Comparison of ENCODE assay signal across 10 cellular contexts in genomic region chr7:98930464-98930863, GRCh38. TPM values are rescaled to one million over a fixed set of nuclear protein-coding genes. Genes with fewer than 3 reads are reported as not detected.
DNase-seq lines count a peak whose midpoint lies in the region; ATAC-seq, FAIRE-seq and TF ChIP-seq lines count a peak whose summit lies in the region.
"Had no signal": no experiment of that assay in that cellular context is flagged by ENCODE, and none has a peak within 500 bp of the region (broad histone marks: within the 10 kb centered on the region; RNA-seq: fewer than 3 reads in every experiment).

No MANE protein-coding gene starts in this region.

- peak; percentile 32 for DNase-seq in left lobe of liver (ENCODE audit: low spot score)
- DNase-seq in coronary artery (ENCODE audit: low spot score), result no peak
- DNase-seq in RCC 7860 (ENCODE audit: low spot score), result no peak
- no peak for DNase-seq in NCI-H187 treated with DMSO at 0.1 percent for 48 hours (lab: John Stamatoyannopoulos, UW)
- DNase-seq: Caco-2; NCI-H146; stimulated activated CD4-positive, alpha-beta T cell treated with anti-CD3 and anti-CD28 coated beads, Interleukin-2, amount 100 ng/mL, for 48 hours had no signal

- peak; percentile 27 for ATAC-seq in GM18498 (IDR thresholded peaks at IDR 0.05; ENCODE audit: unreplicated experiment)
- peak; percentile 51 for ATAC-seq in GM21447 (IDR thresholded peaks at IDR 0.05; ENCODE audit: unreplicated experiment)
- peak; percentile 22 for ATAC-seq in HG03439 (IDR thresholded peaks at IDR 0.05; ENCODE audit: unreplicated experiment)
- ATAC-seq in left lobe of liver, result no peak

- no peak overlapping the region for H3K27ac ChIP-seq in coronary artery

- FAIRE-seq in RCC 7860 (lab: Jason Lieb, UNC), result no peak

- no peak for TF ChIP-seq CTCF in coronary artery (IDR thresholded peaks at IDR 0.05)

- no peak overlapping the region for H3K4me3 ChIP-seq in coronary artery

RNA-seq across cellular contexts. Expression of gene TRRAP, which starts 52.1 kb away (rescaled TPM):
- total RNA-seq in left lobe of liver, result 15.8 TPM
